ENCODE assay signal across 1 cellular context in the genomic region with DNA sequence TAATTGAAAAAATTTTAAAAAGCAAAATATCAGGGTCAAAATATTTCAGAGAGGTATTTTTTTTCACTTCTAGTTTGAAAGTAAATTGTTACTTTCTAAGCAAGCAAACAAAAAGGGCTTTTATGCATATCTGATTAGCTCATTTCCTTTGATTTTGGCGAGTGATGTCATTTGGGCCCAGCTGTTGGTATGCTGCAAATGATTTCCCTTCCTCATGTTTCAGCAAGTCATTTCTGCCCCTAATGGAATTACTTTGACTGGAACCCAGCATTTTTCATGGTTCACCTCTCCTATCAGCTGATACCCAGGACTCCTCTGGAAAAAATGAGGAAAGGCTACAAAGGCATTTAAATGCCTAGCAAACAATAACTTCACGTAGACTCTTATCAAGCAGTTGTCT.
TF ChIP-seq lines count a peak whose summit lies in the region.

No MANE protein-coding gene starts in this region.

TF ChIP-seq in HEK293, 187 proteins besides CTCF, POLR2A, EP300 and RAD21 (continued from another document and continues in another):
- TF ChIP-seq HOXA7 (CRISPR knock-in tag; IDR thresholded peaks at IDR 0.05; ENCODE audit: borderline replicate concordance) = no peak
- TF ChIP-seq ZNF202 (tag by site-specific recombination; IDR thresholded peaks at IDR 0.05; ENCODE audit: borderline replicate concordance) = no peak
- no peak for TF ChIP-seq HOXD13 (CRISPR knock-in tag; IDR thresholded peaks at IDR 0.05; ENCODE audit: borderline replicate concordance)
- TF ChIP-seq ZNF629 (tag by site-specific recombination; IDR thresholded peaks at IDR 0.05) = peak; percentile 87
- no peak for TF ChIP-seq ZNF394 (tag by site-specific recombination; IDR thresholded peaks at IDR 0.05; ENCODE audit: borderline replicate concordance)
- TF ChIP-seq ZNF501 (tag by site-specific recombination; IDR thresholded peaks at IDR 0.05) = no peak
- TF ChIP-seq, protein P1, sequence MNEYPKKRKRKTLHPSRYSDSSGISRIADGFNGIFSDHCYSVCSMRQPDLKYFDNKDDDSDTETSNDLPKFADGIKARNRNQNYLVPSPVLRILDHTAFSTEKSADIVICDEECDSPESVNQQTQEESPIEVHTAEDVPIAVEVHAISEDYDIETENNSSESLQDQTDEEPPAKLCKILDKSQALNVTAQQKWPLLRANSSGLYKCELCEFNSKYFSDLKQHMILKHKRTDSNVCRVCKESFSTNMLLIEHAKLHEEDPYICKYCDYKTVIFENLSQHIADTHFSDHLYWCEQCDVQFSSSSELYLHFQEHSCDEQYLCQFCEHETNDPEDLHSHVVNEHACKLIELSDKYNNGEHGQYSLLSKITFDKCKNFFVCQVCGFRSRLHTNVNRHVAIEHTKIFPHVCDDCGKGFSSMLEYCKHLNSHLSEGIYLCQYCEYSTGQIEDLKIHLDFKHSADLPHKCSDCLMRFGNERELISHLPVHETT (tag by site-specific recombination; IDR thresholded peaks at IDR 0.05) = no peak
- TF ChIP-seq KLF9 (tag by site-specific recombination; IDR thresholded peaks at IDR 0.05; ENCODE audit: low read depth) = no peak
- TF ChIP-seq, protein P2, sequence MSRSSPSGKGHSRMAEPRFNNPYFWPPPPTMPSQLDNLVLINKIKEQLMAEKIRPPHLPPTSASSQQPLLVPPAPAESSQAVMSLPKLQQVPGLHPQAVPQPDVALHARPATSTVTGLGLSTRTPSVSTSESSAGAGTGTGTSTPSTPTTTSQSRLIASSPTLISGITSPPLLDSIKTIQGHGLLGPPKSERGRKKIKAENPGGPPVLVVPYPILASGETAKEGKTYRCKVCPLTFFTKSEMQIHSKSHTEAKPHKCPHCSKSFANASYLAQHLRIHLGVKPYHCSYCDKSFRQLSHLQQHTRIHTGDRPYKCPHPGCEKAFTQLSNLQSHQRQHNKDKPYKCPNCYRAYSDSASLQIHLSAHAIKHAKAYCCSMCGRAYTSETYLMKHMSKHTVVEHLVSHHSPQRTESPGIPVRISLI (tag by site-specific recombination; IDR thresholded peaks at IDR 0.05) = 0 out of 2 replicates have a peak, but pooled peaks have one; percentile 59
- TF ChIP-seq ZFP69B (tag by site-specific recombination; IDR thresholded peaks at IDR 0.05) = no peak
- TF ChIP-seq, protein P3, sequence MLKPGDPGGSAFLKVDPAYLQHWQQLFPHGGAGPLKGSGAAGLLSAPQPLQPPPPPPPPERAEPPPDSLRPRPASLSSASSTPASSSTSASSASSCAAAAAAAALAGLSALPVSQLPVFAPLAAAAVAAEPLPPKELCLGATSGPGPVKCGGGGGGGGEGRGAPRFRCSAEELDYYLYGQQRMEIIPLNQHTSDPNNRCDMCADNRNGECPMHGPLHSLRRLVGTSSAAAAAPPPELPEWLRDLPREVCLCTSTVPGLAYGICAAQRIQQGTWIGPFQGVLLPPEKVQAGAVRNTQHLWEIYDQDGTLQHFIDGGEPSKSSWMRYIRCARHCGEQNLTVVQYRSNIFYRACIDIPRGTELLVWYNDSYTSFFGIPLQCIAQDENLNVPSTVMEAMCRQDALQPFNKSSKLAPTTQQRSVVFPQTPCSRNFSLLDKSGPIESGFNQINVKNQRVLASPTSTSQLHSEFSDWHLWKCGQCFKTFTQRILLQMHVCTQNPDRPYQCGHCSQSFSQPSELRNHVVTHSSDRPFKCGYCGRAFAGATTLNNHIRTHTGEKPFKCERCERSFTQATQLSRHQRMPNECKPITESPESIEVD (tag by site-specific recombination; IDR thresholded peaks at IDR 0.05) = no peak
- TF ChIP-seq ZNF174 (tag by site-specific recombination; IDR thresholded peaks at IDR 0.05) = no peak
- TF ChIP-seq ZNF324 (tag by site-specific recombination; IDR thresholded peaks at IDR 0.05) = no peak
- TF ChIP-seq ZNF214 (tag by site-specific recombination; IDR thresholded peaks at IDR 0.05; ENCODE audit: borderline replicate concordance) = no peak
- peak; percentile 32; the same call in 1 of the 2 replicates for TF ChIP-seq GFI1B (tag by site-specific recombination; IDR thresholded peaks at IDR 0.05)
- TF ChIP-seq, protein P4, sequence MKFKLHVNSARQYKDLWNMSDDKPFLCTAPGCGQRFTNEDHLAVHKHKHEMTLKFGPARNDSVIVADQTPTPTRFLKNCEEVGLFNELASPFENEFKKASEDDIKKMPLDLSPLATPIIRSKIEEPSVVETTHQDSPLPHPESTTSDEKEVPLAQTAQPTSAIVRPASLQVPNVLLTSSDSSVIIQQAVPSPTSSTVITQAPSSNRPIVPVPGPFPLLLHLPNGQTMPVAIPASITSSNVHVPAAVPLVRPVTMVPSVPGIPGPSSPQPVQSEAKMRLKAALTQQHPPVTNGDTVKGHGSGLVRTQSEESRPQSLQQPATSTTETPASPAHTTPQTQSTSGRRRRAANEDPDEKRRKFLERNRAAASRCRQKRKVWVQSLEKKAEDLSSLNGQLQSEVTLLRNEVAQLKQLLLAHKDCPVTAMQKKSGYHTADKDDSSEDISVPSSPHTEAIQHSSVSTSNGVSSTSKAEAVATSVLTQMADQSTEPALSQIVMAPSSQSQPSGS (tag by site-specific recombination; IDR thresholded peaks at IDR 0.05; ENCODE audit: low read depth) = peak; percentile 50; the same call in 1 of the 2 replicates
- no peak for TF ChIP-seq ZNF114 (tag by site-specific recombination; IDR thresholded peaks at IDR 0.05)
- TF ChIP-seq OSR2 (tag by site-specific recombination; IDR thresholded peaks at IDR 0.05) = no peak
- TF ChIP-seq, protein P5, sequence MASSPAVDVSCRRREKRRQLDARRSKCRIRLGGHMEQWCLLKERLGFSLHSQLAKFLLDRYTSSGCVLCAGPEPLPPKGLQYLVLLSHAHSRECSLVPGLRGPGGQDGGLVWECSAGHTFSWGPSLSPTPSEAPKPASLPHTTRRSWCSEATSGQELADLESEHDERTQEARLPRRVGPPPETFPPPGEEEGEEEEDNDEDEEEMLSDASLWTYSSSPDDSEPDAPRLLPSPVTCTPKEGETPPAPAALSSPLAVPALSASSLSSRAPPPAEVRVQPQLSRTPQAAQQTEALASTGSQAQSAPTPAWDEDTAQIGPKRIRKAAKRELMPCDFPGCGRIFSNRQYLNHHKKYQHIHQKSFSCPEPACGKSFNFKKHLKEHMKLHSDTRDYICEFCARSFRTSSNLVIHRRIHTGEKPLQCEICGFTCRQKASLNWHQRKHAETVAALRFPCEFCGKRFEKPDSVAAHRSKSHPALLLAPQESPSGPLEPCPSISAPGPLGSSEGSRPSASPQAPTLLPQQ (tag by site-specific recombination; IDR thresholded peaks at IDR 0.05) = peak; percentile 43; the same call in 1 of the 2 replicates
- peak; percentile 78 for TF ChIP-seq ZBTB21 (tag by site-specific recombination; IDR thresholded peaks at IDR 0.05)
- no peak for TF ChIP-seq BCL11A (tag by site-specific recombination; IDR thresholded peaks at IDR 0.05; ENCODE audit: low read depth)
- peak; percentile 77; the same call in 1 of the 2 replicates for TF ChIP-seq MYNN (tag by site-specific recombination; IDR thresholded peaks at IDR 0.05; ENCODE audit: borderline replicate concordance)
- no peak for TF ChIP-seq KLF1 (tag by site-specific recombination; IDR thresholded peaks at IDR 0.05)
- no peak for TF ChIP-seq ZNF707 (tag by site-specific recombination; IDR thresholded peaks at IDR 0.05)
- TF ChIP-seq ZNF23 (tag by site-specific recombination; IDR thresholded peaks at IDR 0.05; ENCODE audit: borderline replicate concordance) = no peak
- TF ChIP-seq ZNF660 (tag by site-specific recombination; IDR thresholded peaks at IDR 0.05) = peak; percentile 91
- TF ChIP-seq ZNF529 (tag by site-specific recombination; IDR thresholded peaks at IDR 0.05; ENCODE audit: insufficient replicate concordance) = no peak
- TF ChIP-seq, protein P6, sequence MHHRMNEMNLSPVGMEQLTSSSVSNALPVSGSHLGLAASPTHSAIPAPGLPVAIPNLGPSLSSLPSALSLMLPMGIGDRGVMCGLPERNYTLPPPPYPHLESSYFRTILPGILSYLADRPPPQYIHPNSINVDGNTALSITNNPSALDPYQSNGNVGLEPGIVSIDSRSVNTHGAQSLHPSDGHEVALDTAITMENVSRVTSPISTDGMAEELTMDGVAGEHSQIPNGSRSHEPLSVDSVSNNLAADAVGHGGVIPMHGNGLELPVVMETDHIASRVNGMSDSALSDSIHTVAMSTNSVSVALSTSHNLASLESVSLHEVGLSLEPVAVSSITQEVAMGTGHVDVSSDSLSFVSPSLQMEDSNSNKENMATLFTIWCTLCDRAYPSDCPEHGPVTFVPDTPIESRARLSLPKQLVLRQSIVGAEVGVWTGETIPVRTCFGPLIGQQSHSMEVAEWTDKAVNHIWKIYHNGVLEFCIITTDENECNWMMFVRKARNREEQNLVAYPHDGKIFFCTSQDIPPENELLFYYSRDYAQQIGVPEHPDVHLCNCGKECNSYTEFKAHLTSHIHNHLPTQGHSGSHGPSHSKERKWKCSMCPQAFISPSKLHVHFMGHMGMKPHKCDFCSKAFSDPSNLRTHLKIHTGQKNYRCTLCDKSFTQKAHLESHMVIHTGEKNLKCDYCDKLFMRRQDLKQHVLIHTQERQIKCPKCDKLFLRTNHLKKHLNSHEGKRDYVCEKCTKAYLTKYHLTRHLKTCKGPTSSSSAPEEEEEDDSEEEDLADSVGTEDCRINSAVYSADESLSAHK (tag by site-specific recombination; IDR thresholded peaks at IDR 0.05) = no peak
- TF ChIP-seq, protein P7, sequence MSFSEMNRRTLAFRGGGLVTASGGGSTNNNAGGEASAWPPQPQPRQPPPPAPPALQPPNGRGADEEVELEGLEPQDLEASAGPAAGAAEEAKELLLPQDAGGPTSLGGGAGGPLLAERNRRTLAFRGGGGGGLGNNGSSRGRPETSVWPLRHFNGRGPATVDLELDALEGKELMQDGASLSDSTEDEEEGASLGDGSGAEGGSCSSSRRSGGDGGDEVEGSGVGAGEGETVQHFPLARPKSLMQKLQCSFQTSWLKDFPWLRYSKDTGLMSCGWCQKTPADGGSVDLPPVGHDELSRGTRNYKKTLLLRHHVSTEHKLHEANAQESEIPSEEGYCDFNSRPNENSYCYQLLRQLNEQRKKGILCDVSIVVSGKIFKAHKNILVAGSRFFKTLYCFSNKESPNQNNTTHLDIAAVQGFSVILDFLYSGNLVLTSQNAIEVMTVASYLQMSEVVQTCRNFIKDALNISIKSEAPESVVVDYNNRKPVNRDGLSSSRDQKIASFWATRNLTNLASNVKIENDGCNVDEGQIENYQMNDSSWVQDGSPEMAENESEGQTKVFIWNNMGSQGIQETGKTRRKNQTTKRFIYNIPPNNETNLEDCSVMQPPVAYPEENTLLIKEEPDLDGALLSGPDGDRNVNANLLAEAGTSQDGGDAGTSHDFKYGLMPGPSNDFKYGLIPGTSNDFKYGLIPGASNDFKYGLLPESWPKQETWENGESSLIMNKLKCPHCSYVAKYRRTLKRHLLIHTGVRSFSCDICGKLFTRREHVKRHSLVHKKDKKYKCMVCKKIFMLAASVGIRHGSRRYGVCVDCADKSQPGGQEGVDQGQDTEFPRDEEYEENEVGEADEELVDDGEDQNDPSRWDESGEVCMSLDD (tag by site-specific recombination; IDR thresholded peaks at IDR 0.05) = no peak
- TF ChIP-seq, protein P8, sequence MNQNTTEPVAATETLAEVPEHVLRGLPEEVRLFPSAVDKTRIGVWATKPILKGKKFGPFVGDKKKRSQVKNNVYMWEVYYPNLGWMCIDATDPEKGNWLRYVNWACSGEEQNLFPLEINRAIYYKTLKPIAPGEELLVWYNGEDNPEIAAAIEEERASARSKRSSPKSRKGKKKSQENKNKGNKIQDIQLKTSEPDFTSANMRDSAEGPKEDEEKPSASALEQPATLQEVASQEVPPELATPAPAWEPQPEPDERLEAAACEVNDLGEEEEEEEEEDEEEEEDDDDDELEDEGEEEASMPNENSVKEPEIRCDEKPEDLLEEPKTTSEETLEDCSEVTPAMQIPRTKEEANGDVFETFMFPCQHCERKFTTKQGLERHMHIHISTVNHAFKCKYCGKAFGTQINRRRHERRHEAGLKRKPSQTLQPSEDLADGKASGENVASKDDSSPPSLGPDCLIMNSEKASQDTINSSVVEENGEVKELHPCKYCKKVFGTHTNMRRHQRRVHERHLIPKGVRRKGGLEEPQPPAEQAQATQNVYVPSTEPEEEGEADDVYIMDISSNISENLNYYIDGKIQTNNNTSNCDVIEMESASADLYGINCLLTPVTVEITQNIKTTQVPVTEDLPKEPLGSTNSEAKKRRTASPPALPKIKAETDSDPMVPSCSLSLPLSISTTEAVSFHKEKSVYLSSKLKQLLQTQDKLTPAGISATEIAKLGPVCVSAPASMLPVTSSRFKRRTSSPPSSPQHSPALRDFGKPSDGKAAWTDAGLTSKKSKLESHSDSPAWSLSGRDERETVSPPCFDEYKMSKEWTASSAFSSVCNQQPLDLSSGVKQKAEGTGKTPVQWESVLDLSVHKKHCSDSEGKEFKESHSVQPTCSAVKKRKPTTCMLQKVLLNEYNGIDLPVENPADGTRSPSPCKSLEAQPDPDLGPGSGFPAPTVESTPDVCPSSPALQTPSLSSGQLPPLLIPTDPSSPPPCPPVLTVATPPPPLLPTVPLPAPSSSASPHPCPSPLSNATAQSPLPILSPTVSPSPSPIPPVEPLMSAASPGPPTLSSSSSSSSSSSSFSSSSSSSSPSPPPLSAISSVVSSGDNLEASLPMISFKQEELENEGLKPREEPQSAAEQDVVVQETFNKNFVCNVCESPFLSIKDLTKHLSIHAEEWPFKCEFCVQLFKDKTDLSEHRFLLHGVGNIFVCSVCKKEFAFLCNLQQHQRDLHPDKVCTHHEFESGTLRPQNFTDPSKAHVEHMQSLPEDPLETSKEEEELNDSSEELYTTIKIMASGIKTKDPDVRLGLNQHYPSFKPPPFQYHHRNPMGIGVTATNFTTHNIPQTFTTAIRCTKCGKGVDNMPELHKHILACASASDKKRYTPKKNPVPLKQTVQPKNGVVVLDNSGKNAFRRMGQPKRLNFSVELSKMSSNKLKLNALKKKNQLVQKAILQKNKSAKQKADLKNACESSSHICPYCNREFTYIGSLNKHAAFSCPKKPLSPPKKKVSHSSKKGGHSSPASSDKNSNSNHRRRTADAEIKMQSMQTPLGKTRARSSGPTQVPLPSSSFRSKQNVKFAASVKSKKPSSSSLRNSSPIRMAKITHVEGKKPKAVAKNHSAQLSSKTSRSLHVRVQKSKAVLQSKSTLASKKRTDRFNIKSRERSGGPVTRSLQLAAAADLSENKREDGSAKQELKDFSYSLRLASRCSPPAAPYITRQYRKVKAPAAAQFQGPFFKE (tag by site-specific recombination; IDR thresholded peaks at IDR 0.05; ENCODE audit: borderline replicate concordance) = no peak
- peak; percentile 32; the same call in 1 of the 2 replicates for TF ChIP-seq ZFP37 (tag by site-specific recombination; IDR thresholded peaks at IDR 0.05)
- 0 out of 2 replicates have a peak, but pooled peaks have one; percentile 36 for TF ChIP-seq ZNF24 (tag by site-specific recombination; IDR thresholded peaks at IDR 0.05)
